In genomic region chr12:23631991-23632390, GRCh38 we compare ENCODE assay signal across 34 cellular contexts.
DNase-seq lines count a peak whose midpoint lies in the region; ATAC-seq and TF ChIP-seq lines count a peak whose summit lies in the region.
"Had no signal": no experiment of that assay in that cellular context is flagged by ENCODE, and none has a peak within 500 bp of the region (broad histone marks: within the 10 kb centered on the region; RNA-seq: fewer than 3 reads in every experiment).

No MANE protein-coding gene starts in this region.

- no peaks in the 10 kb centered on the region for H3K9me2 ChIP-seq in PC-3 (replicated peaks; ENCODE audit: low read length)
- H3K9me2 ChIP-seq: SK-N-SH had no signal

- no peaks in the 10 kb centered on the region for H3K27me3 Mint-ChIP-seq in WTC11 (ENCODE audit: low read depth)
- H3K27me3 Mint-ChIP-seq in naive thymus-derived CD8-positive, alpha-beta T cell = no peaks in the 10 kb centered on the region
- H3K27me3 Mint-ChIP-seq: activated naive CD8-positive, alpha-beta T cell treated with anti-CD3 and anti-CD28 coated beads, Interleukin-2, amount 10 ng/mL, durations not matched to agents 7 days and 5 days had no signal

- H3K18ac ChIP-seq in neuronal stem cell (ENCODE audit: low read length) = no peak overlapping the region

- no TSS peak for BruUV-seq in PC-3 (replicated peaks; lab: Mats Ljungman, UMichigan)

- intact Hi-C loops in PC-3 (cut with micrococcal nuclease) = no loop called here

- H3K27me3 ChIP-seq in neuronal stem cell (ENCODE audit: control insufficient read depth in 3 of 3, insufficient read depth in 3 of 3, low read depth in 1 of 3, low read length in 3 of 3) (no peaks in the 10 kb centered on the region), PC-3 (ENCODE audit: low read length) (no peaks in the 10 kb centered on the region)
- H3K27me3 ChIP-seq: ascending aorta, heart left ventricle had no signal

- H2BK15ac ChIP-seq in neuronal stem cell (ENCODE audit: low read length) = no peak overlapping the region

- H3K4me1 ChIP-seq in neuronal stem cell (ENCODE audit: control insufficient read depth in 2 of 2, insufficient read depth in 1 of 2, low read depth in 1 of 2, low read length in 2 of 2) = peaks cover 2 to 19% of the 10 kb centered on the region in 2 donors
- H3K4me1 ChIP-seq in PC-3 (ENCODE audit: insufficient read depth, low read length) = no peaks in the 10 kb centered on the region
- H3K4me1 ChIP-seq: ascending aorta, heart left ventricle, psoas muscle had no signal

- H3K4me3 Mint-ChIP-seq in WTC11 = no peak overlapping the region
- H3K4me3 Mint-ChIP-seq in naive thymus-derived CD8-positive, alpha-beta T cell = no peak overlapping the region
- H3K4me3 Mint-ChIP-seq: activated naive CD8-positive, alpha-beta T cell treated with anti-CD3 and anti-CD28 coated beads, Interleukin-2, amount 10 ng/mL, durations not matched to agents 7 days and 5 days; HFFc6; T-helper 2 cell treated with Interferon-gamma antibody and Interleukin-4, amounts not matched to agents 5 μg/mL and 100 μg/mL, for 36 hours had no signal

- H3F3A ChIP-seq in PC-3 (ENCODE audit: low read length, unreplicated experiment) = no peaks in the 10 kb centered on the region

- TF ChIP-seq CTCF in WTC11 (IDR thresholded peaks at IDR 0.05) (no peak), fibroblast of mammary gland (conservative IDR thresholded peaks at IDR 0.05; ENCODE audit: control insufficient read depth, insufficient read depth, low read depth, low read length) (no peak), PC-3 (conservative IDR thresholded peaks at IDR 0.05; ENCODE audit: low read depth, low read length) (no peak)

- DNase-seq in NAMALWA (ENCODE audit: low spot score) (peak; percentile 9), WTC11 (ENCODE audit: low spot score) (no peak), fibroblast of mammary gland (ENCODE audit: low read depth) (peak; percentile 30), neuronal stem cell (ENCODE audit: low spot score) (no peak), NCI-H128 (lab: John Stamatoyannopoulos, UW; ENCODE audit: unreplicated experiment) (no peak), PC-3 (no peak)
- DNase-seq in naive thymus-derived CD8-positive, alpha-beta T cell = no peak
- DNase-seq: activated CD4-positive, alpha-beta T cell treated with anti-CD3 and anti-CD28 coated beads for 48 hours; activated CD8-positive, alpha-beta memory T cell treated with anti-CD3 and anti-CD28 coated beads for 24 hours; activated gamma-delta T cell; activated naive CD8-positive, alpha-beta T cell treated with anti-CD3 and anti-CD28 coated beads, Interleukin-2, amount 10 ng/mL, durations not matched to agents 7 days and 5 days; activated T-cell treated with anti-CD3 and anti-CD28 coated beads, Interleukin-2, amount 50 U/mL, for 1 hour; C1 segment of cervical spinal cord; COR-L47; dermis blood vessel endothelial cell; DMS79 treated with DMSO at 0.1 percent for 48 hours; heart left ventricle; HFFc6; Kasumi-1; left cardiac atrium; mesenchymal stem cell; NCI-H1092; NCI-H2029; NCI-H345; NCI-H82; nucleus accumbens; psoas muscle; SK-N-SH; stimulated activated naive CD8-positive, alpha-beta T cell treated with anti-CD3 and anti-CD28 coated beads, Interleukin-15, Interleukin-2, amounts not matched to agents 100 U/mL and 50 U/mL, for 24 hours had no signal

- no peak overlapping the region for H3K4me2 ChIP-seq in neuronal stem cell (ENCODE audit: insufficient read depth, low read length, poor library complexity, severe bottlenecking)
- no peak overlapping the region for H3K4me2 ChIP-seq in PC-3 (ENCODE audit: low read length)
- H3K4me2 ChIP-seq: SK-N-SH had no signal

- H3K27ac Mint-ChIP-seq in WTC11 = peak overlapping the region; percentile 43; the same call in 1 of the 2 replicates
- no peak overlapping the region for H3K27ac Mint-ChIP-seq in naive thymus-derived CD8-positive, alpha-beta T cell
- H3K27ac Mint-ChIP-seq: activated naive CD8-positive, alpha-beta T cell treated with anti-CD3 and anti-CD28 coated beads, Interleukin-2, amount 10 ng/mL, durations not matched to agents 7 days and 5 days; HFFc6; T-helper 2 cell treated with Interferon-gamma antibody and Interleukin-4, amounts not matched to agents 5 μg/mL and 100 μg/mL, for 36 hours had no signal

- no peaks in the 10 kb centered on the region for H4K20me1 ChIP-seq in PC-3 (ENCODE audit: low read length)

- no peaks in the 10 kb centered on the region for H3K79me1 ChIP-seq in neuronal stem cell (ENCODE audit: low read depth, low read length)

- H3K4ac ChIP-seq in neuronal stem cell (ENCODE audit: low read length) = no peak overlapping the region

- H2AFZ ChIP-seq in neuronal stem cell (ENCODE audit: low read length) (no peak overlapping the region), PC-3 (ENCODE audit: low read length) (no peak overlapping the region)

- H4K91ac ChIP-seq in neuronal stem cell (ENCODE audit: low read depth, low read length, poor library complexity) = no peak overlapping the region

- POLR2A ChIA-PET in WTC11 (lab: Charles Lee) = no interaction called here
- POLR2A ChIA-PET in naive thymus-derived CD8-positive, alpha-beta T cell (lab: Charles Lee) = no interaction called here
- POLR2A ChIA-PET in PC-3 (lab: Charles Lee; ENCODE audit: unreplicated experiment) = no interaction called here

- H3K9me3 ChIP-seq in neuronal stem cell (replicated peaks in 1 of 2; ENCODE audit: control insufficient read depth in 2 of 2, insufficient read depth in 1 of 2, low read depth in 1 of 2, low read length in 2 of 2) (peaks cover 0 to 6% of the 10 kb centered on the region in 2 donors), PC-3 (ENCODE audit: low read length) (no peaks in the 10 kb centered on the region)
- H3K9me3 ChIP-seq: ascending aorta, heart left ventricle, psoas muscle, SK-N-SH had no signal

- H3K9ac ChIP-seq in neuronal stem cell (ENCODE audit: low read depth, low read length, poor library complexity) (no peak overlapping the region), PC-3 (ENCODE audit: low read length) (no peak overlapping the region)
- H3K9ac ChIP-seq: SK-N-SH had no signal

- H3K36me3 Mint-ChIP-seq in WTC11 = no peaks in the 10 kb centered on the region
- H3K36me3 Mint-ChIP-seq in naive thymus-derived CD8-positive, alpha-beta T cell = no peaks in the 10 kb centered on the region
- H3K36me3 Mint-ChIP-seq: activated naive CD8-positive, alpha-beta T cell treated with anti-CD3 and anti-CD28 coated beads, Interleukin-2, amount 10 ng/mL, durations not matched to agents 7 days and 5 days had no signal

- H2BK120ac ChIP-seq in neuronal stem cell (ENCODE audit: low read depth, low read length) = no peak overlapping the region

- peaks cover 30% of the 10 kb centered on the region for H3K4me1 Mint-ChIP-seq in WTC11
- H3K4me1 Mint-ChIP-seq in naive thymus-derived CD8-positive, alpha-beta T cell = no peaks in the 10 kb centered on the region
- H3K4me1 Mint-ChIP-seq: activated naive CD8-positive, alpha-beta T cell treated with anti-CD3 and anti-CD28 coated beads, Interleukin-2, amount 10 ng/mL, durations not matched to agents 7 days and 5 days had no signal

- WGBS in neuronal stem cell (ENCODE audit: extremely low coverage in 2 of 2, insufficient read length in 2 of 2, insufficient replicate concordance in 1 of 2), 2 donors = no CpG with 5 or more reads among the region's 3 CpGs

- ATAC-seq in WTC11 (no peak; the same call in 1 of the 2 replicates), PC-3 (no peak), GM21390 (IDR thresholded peaks at IDR 0.05; ENCODE audit: unreplicated experiment) (no peak)
- no peak for ATAC-seq in naive thymus-derived CD8-positive, alpha-beta T cell
- ATAC-seq: heart left ventricle; left cardiac atrium; psoas muscle; stimulated activated naive CD8-positive, alpha-beta T cell treated with anti-CD3 and anti-CD28 coated beads, Interleukin-15, Interleukin-2, amounts not matched to agents 100 U/mL and 50 U/mL, for 24 hours had no signal

- no peaks in the 10 kb centered on the region for H3K36me3 ChIP-seq in neuronal stem cell (replicated peaks in 1 of 2; ENCODE audit: control insufficient read depth in 2 of 2, insufficient read depth in 2 of 2, low read length in 2 of 2)
- H3K36me3 ChIP-seq in PC-3 (ENCODE audit: low read depth, low read length) = no peaks in the 10 kb centered on the region
- H3K36me3 ChIP-seq: ascending aorta, heart left ventricle had no signal

- no peaks in the 10 kb centered on the region for H3K79me2 ChIP-seq in PC-3 (ENCODE audit: low read length)

- 0 out of 2 replicates have a peak, but pooled peaks cover under 1% of the 10 kb centered on the region for H3K9me3 Mint-ChIP-seq in WTC11
- H3K9me3 Mint-ChIP-seq in naive thymus-derived CD8-positive, alpha-beta T cell = peaks cover 0 to 11% (median 0%) of the 10 kb centered on the region in 9 donors
- H3K9me3 Mint-ChIP-seq: activated naive CD8-positive, alpha-beta T cell treated with anti-CD3 and anti-CD28 coated beads, Interleukin-2, amount 10 ng/mL, durations not matched to agents 7 days and 5 days had no signal

- no peak overlapping the region for H2BK5ac ChIP-seq in neuronal stem cell (ENCODE audit: low read length)

- H3K14ac ChIP-seq in neuronal stem cell (ENCODE audit: low read length) = no peak overlapping the region

- H3K27ac ChIP-seq in neuronal stem cell (replicated peaks; ENCODE audit: low read length) (peak overlapping the region; percentile 25), PC-3 (ENCODE audit: low read length) (no peak overlapping the region)
- H3K27ac ChIP-seq: ascending aorta, heart left ventricle, HL-60, psoas muscle, skin epidermis had no signal

- CTCF ChIA-PET in WTC11 (lab: Charles Lee) (no interaction called here), PC-3 (lab: Charles Lee) (no interaction called here)

- H2BK12ac ChIP-seq in neuronal stem cell (ENCODE audit: low read length) = no peak overlapping the region

- H3K23ac ChIP-seq in neuronal stem cell (ENCODE audit: low read depth, low read length, poor library complexity) = no peak overlapping the region

- H2AK5ac ChIP-seq in neuronal stem cell (ENCODE audit: low read depth, low read length) = no peak overlapping the region

- H4K8ac ChIP-seq in neuronal stem cell (ENCODE audit: low read depth, low read length) = no peak overlapping the region

- H3K4me3 ChIP-seq in fibroblast of mammary gland (ENCODE audit: control insufficient read depth, low read depth, low read length) (no peak overlapping the region), neuronal stem cell (ENCODE audit: low read length in 2 of 2) (no peak overlapping the region), PC-3 (ENCODE audit: low read length) (no peak overlapping the region)
- H3K4me3 ChIP-seq: ascending aorta, heart left ventricle, psoas muscle, skin epidermis had no signal

TF ChIP-seq in WTC11, 78 proteins besides CTCF, POLR2A, EP300 and RAD21 (continues in another document):
- TF ChIP-seq ZNF219 (CRISPR knock-in tag; IDR thresholded peaks at IDR 0.05; ENCODE audit: borderline replicate concordance) = no peak

Comparison
In these comparisons a context has a peak if more than half of its experiments do, and no peak if none do; other contexts are left out.
1. DNase-seq: peak in NAMALWA (single experiment) and fibroblast of mammary gland (single experiment); none in WTC11 (single experiment), neuronal stem cell (single experiment), NCI-H128 (single experiment), naive thymus-derived CD8-positive, alpha-beta T cell (0 of 10) and PC-3 (single experiment).